8 cellular contexts compared by ENCODE assay signal in genomic region chr11:10807629-10808552, GRCh38. TPM values are rescaled to one million over a fixed set of nuclear protein-coding genes. Genes with fewer than 3 reads are reported as not detected.
DNase-seq lines count a peak whose midpoint lies in the region; ATAC-seq and TF ChIP-seq lines count a peak whose summit lies in the region.

No MANE protein-coding gene starts in this region.

- DNase-seq in ELR (ENCODE audit: low read depth) (peak; percentile 63), HEK293T (ENCODE audit: extremely low spot score) (peak; percentile 23), NCI-H345 treated with DMSO at 0.1 percent for 48 hours (lab: John Stamatoyannopoulos, UW; ENCODE audit: unreplicated experiment) (peak; percentile 11), esophagus squamous epithelium (lab: John Stamatoyannopoulos, UW) (peak; percentile 16), myocyte (ENCODE audit: low read depth) (peak; percentile 61)
- peak; percentile 75 for DNase-seq in activated T-cell treated with anti-CD3 and anti-CD28 coated beads, Interleukin-2, amount 50 U/mL, for 24 hours
- peak; percentile 39 for DNase-seq in stimulated activated naive B cell treated with anti-CD40 and anti-IgM and Interleukin-4, amounts not matched to agents 10 μg/mL and 1 μg/mL and 100 μg/mL, for 72 hours

- peaks cover 26 to 45% (median 34%) of the 10 kb centered on the region in 3 donors for H3K36me3 ChIP-seq in esophagus squamous epithelium

- H3K27ac Mint-ChIP-seq in activated T-cell treated with anti-CD3 and anti-CD28 coated beads, Interleukin-2, amount 50 U/mL, for 24 hours: peak overlapping the region; percentile 98
- peak overlapping the region; percentile 99 for H3K27ac Mint-ChIP-seq in stimulated activated naive B cell treated with anti-CD40 and anti-IgM and Interleukin-4, amounts not matched to agents 10 μg/mL and 1 μg/mL and 100 μg/mL, for 72 hours

- CTCF ChIA-PET in HEK293T (lab: Yijun Ruan, JAX): interaction anchor here (0.6 kb wide), 1 partner anchor 494 kb away, joined by 3 read pairs; no protein-coding TSS in a partner anchor

- H3K4me3 ChIP-seq in esophagus squamous epithelium: peak overlapping the region; percentile 86 to 95 (median 94)

- no peaks in the 10 kb centered on the region for H3K27me3 Mint-ChIP-seq in activated T-cell treated with anti-CD3 and anti-CD28 coated beads, Interleukin-2, amount 50 U/mL, for 24 hours
- H3K27me3 Mint-ChIP-seq in stimulated activated naive B cell treated with anti-CD40 and anti-IgM and Interleukin-4, amounts not matched to agents 10 μg/mL and 1 μg/mL and 100 μg/mL, for 72 hours: no peaks in the 10 kb centered on the region

- H3K4me1 Mint-ChIP-seq in activated T-cell treated with anti-CD3 and anti-CD28 coated beads, Interleukin-2, amount 50 U/mL, for 24 hours (ENCODE audit: low read depth): peaks cover 55% of the 10 kb centered on the region
- peaks cover 25 to 47% of the 10 kb centered on the region in 2 donors for H3K4me1 Mint-ChIP-seq in stimulated activated naive B cell treated with anti-CD40 and anti-IgM and Interleukin-4, amounts not matched to agents 10 μg/mL and 1 μg/mL and 100 μg/mL, for 72 hours

- peak in 1 of 6 experiments; percentile 1 for TF ChIP-seq CTCF in esophagus squamous epithelium (IDR thresholded peaks at IDR 0.05)

- POLR2A ChIA-PET in HEK293T (lab: Yijun Ruan, JAX): interaction anchor here (0.6 to 4.1 kb wide), 25 partner anchors 9 to 1011 kb away, joined by 3 to 63 read pairs (median 9); partner anchors contain the start of genes CTR9 and ZBED5

- peaks cover 63% of the 10 kb centered on the region for H3K36me3 Mint-ChIP-seq in activated T-cell treated with anti-CD3 and anti-CD28 coated beads, Interleukin-2, amount 50 U/mL, for 24 hours (ENCODE audit: low read depth)
- peaks cover 36 to 54% of the 10 kb centered on the region in 2 donors for H3K36me3 Mint-ChIP-seq in stimulated activated naive B cell treated with anti-CD40 and anti-IgM and Interleukin-4, amounts not matched to agents 10 μg/mL and 1 μg/mL and 100 μg/mL, for 72 hours

- H3K27me3 ChIP-seq in esophagus squamous epithelium: no peaks in the 10 kb centered on the region

- TF ChIP-seq POLR2A in esophagus squamous epithelium (IDR thresholded peaks at IDR 0.05): no peak

- peak overlapping the region; percentile 97 to 99 (median 99) for H3K27ac ChIP-seq in esophagus squamous epithelium

- WGBS in esophagus squamous epithelium, 2 donors: 0% methylated on average over 5 to 6 of the region's 71 CpGs

- H3K9me3 Mint-ChIP-seq in activated T-cell treated with anti-CD3 and anti-CD28 coated beads, Interleukin-2, amount 50 U/mL, for 24 hours: no peaks in the 10 kb centered on the region
- no peaks in the 10 kb centered on the region for H3K9me3 Mint-ChIP-seq in stimulated activated naive B cell treated with anti-CD40 and anti-IgM and Interleukin-4, amounts not matched to agents 10 μg/mL and 1 μg/mL and 100 μg/mL, for 72 hours

- H3K4me3 Mint-ChIP-seq in activated T-cell treated with anti-CD3 and anti-CD28 coated beads, Interleukin-2, amount 50 U/mL, for 24 hours: peak overlapping the region; percentile 94
- H3K4me3 Mint-ChIP-seq in stimulated activated naive B cell treated with anti-CD40 and anti-IgM and Interleukin-4, amounts not matched to agents 10 μg/mL and 1 μg/mL and 100 μg/mL, for 72 hours: peak overlapping the region; percentile 95 to 98

- intact Hi-C loops in esophagus squamous epithelium (cut with DNase I): loop anchor here (5.0 kb wide), 1 partner anchor 119 kb away; no protein-coding TSS in a partner anchor

- no peaks in the 10 kb centered on the region for H3K9me3 ChIP-seq in esophagus squamous epithelium

- peaks cover 12 to 53% (median 30%) of the 10 kb centered on the region in 3 donors for H3K4me1 ChIP-seq in esophagus squamous epithelium

- ATAC-seq in stimulated activated naive B cell treated with anti-CD40 and anti-IgM and Interleukin-4, amounts not matched to agents 10 μg/mL and 1 μg/mL and 100 μg/mL, for 72 hours (replicated peaks): peak; percentile 1 to 5
- ATAC-seq in HG03378 (IDR thresholded peaks at IDR 0.05; ENCODE audit: unreplicated experiment): no peak

TF ChIP-seq in HEK293T, 16 proteins besides CTCF, POLR2A, EP300 and RAD21:
- TF ChIP-seq PKNOX1 (IDR thresholded peaks at IDR 0.05): 0 out of 2 replicates have a peak, but pooled peaks have one; percentile 17
- no peak for TF ChIP-seq TARDBP (IDR thresholded peaks at IDR 0.05)
- peak; percentile 31; the same call in 1 of the 2 replicates for TF ChIP-seq L3MBTL2 (conservative IDR thresholded peaks at IDR 0.05)

RNA-seq across cellular contexts. Expression of gene EIF4G2, which starts 0.8 kb away (rescaled TPM):
- total RNA-seq in esophagus squamous epithelium (100 to 1,000 TPM; 476 to 665 (median 547) TPM), myocyte (976 and 1,007 TPM in 2 replicates)
- 495 TPM for polyA plus RNA-seq in myocyte (2012)

RNA-seq across cellular contexts. Expression of gene ZBED5, which starts 50.0 kb away (rescaled TPM):
- 10 to 100 TPM; 13.4 to 39.5 (median 25.0) TPM for total RNA-seq in esophagus squamous epithelium
- 63.7 and 68.8 TPM in 2 replicates for total RNA-seq in myocyte
- polyA plus RNA-seq in myocyte (2012): 19.4 TPM

RNA-seq across cellular contexts. Expression of gene CTR9, which starts 56.8 kb away (rescaled TPM):
- total RNA-seq in esophagus squamous epithelium (10 to 100 TPM; 21.4 to 34.4 (median 27.0) TPM), myocyte (15.4 and 16.3 TPM in 2 replicates)
- polyA plus RNA-seq in myocyte (2012): 11.9 TPM

Comparison
In these comparisons a context has a peak if more than half of its experiments do, and no peak if none do; other contexts are left out.
1. DNase-seq: peak in every context shown above with its lines; median percentile 75 in activated T-cell treated with anti-CD3 and anti-CD28 coated beads, Interleukin-2, amount 50 U/mL, for 24 hours; 63 in ELR; 61 in myocyte; 39 in stimulated activated naive B cell treated with anti-CD40 and anti-IgM and Interleukin-4, amounts not matched to agents 10 μg/mL and 1 μg/mL and 100 μg/mL, for 72 hours; 23 in HEK293T; 16 in esophagus squamous epithelium; 11 in NCI-H345 treated with DMSO at 0.1 percent for 48 hours.